Comparison of ENCODE assay signal across 12 cellular contexts in the genomic region with DNA sequence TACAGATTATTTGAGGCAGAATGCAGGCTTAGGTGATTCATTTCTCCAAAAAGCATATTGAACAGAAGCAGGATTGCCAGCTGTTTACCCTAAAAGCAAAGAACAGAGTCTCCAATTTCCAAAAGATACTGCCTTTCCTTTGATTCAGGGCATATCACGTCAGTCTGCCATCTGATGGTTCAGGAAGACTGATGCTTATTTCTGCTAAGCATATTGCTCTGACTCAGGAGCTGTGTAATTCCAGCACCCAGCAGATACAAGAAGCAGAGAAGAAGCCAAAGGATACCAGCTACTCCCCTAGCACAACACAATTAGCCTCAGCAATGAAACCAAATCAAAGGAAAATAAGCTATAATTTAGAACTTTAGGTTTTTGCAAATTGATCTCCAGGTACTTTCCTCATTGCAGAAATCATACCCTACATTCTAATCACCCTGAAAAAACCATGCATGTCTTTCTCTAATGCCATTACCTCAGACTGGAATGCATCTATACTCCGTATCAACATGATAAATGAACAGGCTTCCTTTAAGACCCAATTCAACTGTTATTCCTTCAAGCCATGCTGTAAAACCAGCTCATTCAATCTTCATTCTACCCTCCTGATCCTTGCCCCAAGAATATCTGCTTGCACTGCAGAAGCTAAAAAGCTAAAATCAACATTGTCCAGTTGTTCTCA. TPM values are rescaled to one million over a fixed set of nuclear protein-coding genes. Genes with fewer than 3 reads are reported as not detected.
DNase-seq lines count a peak whose midpoint lies in the region; ATAC-seq and TF ChIP-seq lines count a peak whose summit lies in the region.
"Had no signal": no experiment of that assay in that cellular context is flagged by ENCODE, and none has a peak within 500 bp of the region (broad histone marks: within the 10 kb centered on the region; RNA-seq: fewer than 3 reads in every experiment).

No MANE protein-coding gene starts in this region.

- H3K36me3 ChIP-seq in neutrophil: no peaks in the 10 kb centered on the region

- 50 to 62% methylated on average over 2 of the region's 2 CpGs for WGBS in lower leg skin, 2 donors

- H3K27ac ChIP-seq in dorsolateral prefrontal cortex (peak overlapping the region in 56 of 59 donors; percentile 2 to 86 (median 62)), neutrophil (peak overlapping the region; percentile 6)
- H3K27ac ChIP-seq: 22Rv1 had no signal

- no peaks in the 10 kb centered on the region for H3K9me3 ChIP-seq in neutrophil

- H3K4me3 ChIP-seq in dorsolateral prefrontal cortex: peak overlapping the region in 1 of 59 donors; percentile 6
- no peak overlapping the region for H3K4me3 ChIP-seq in neutrophil (ENCODE audit: low read depth in 1 of 2, low read length in 1 of 2)
- no peak overlapping the region for H3K4me3 ChIP-seq in lower leg skin (ENCODE audit: low read depth, poor library complexity, severe bottlenecking)

- DNase-seq in DMS 273 (lab: John Stamatoyannopoulos, UW; ENCODE audit: unreplicated experiment) (peak; percentile 41), DMS 273 treated with DMSO at 0.1 percent for 48 hours (lab: John Stamatoyannopoulos, UW) (no peak), NAMALWA (ENCODE audit: low spot score) (peak; percentile 43), dorsolateral prefrontal cortex (no peak), lower leg skin (ENCODE audit: low spot score in 2 of 2) (no peak), GM13976 (ENCODE audit: low spot score) (no peak)
- DNase-seq: activated gamma-delta T cell, NCI-H510A treated with DMSO at 0.1 percent for 48 hours had no signal

- no peak for ATAC-seq in GM21526 (IDR thresholded peaks at IDR 0.05; ENCODE audit: low FRiP score, unreplicated experiment)
- ATAC-seq: sciatic nerve had no signal

- H3K27me3 ChIP-seq in dorsolateral prefrontal cortex (no peaks in the 10 kb centered on the region), neutrophil (no peaks in the 10 kb centered on the region)

- in situ Hi-C loops in GM13976 (cut with MboI; ENCODE audit: low sequenced_read_pairs, unreplicated experiment): no loop called here

- TF ChIP-seq CTCF in dorsolateral prefrontal cortex (IDR thresholded peaks at IDR 0.05 in 54 of 56, conservative IDR thresholded peaks at IDR 0.05 in 2 of 56; ENCODE audit: low read depth in 1 of 56, partially characterized antibody in 56 of 56) (no peak), neutrophil (IDR thresholded peaks at IDR 0.05) (no peak), lower leg skin (IDR thresholded peaks at IDR 0.05) (no peak), GM13976 (IDR thresholded peaks at IDR 0.05; ENCODE audit: borderline replicate concordance, control extremely low read depth, extremely low read depth, insufficient read depth, missing control alignments) (no peak)

- intact Hi-C loops in dorsolateral prefrontal cortex (cut with DNase I): no loop called here
- intact Hi-C loops in lower leg skin (cut with DNase I; ENCODE audit: low total_unique reads): no loop called here

- TF ChIP-seq POLR2A in lower leg skin (IDR thresholded peaks at IDR 0.05): no peak

- peaks cover 0 to 3% of the 10 kb centered on the region in 2 experiments for H3K4me1 ChIP-seq in neutrophil (ENCODE audit: control insufficient read depth in 1 of 2, insufficient read depth in 1 of 2, low read depth in 1 of 2, low read length in 1 of 2)

RNA-seq across cellular contexts. Expression of gene ABI1, which starts 55.1 kb away (rescaled TPM):
- total RNA-seq in dorsolateral prefrontal cortex (100 to 1,000 TPM in 2 of 120 experiments, 10 to 100 TPM in 118; 47.5 to 104 (median 81.1) TPM), lower leg skin (10 to 100 TPM; 59.6 to 78.5 (median 68.4) TPM)

Comparison
In these comparisons a context has a peak if more than half of its experiments do, and no peak if none do; other contexts are left out.
1. DNase-seq: peak in DMS 273 (single experiment) and NAMALWA (single experiment); none in DMS 273 treated with DMSO at 0.1 percent for 48 hours (single experiment), dorsolateral prefrontal cortex (0 of 10), lower leg skin (0 of 2) and GM13976 (single experiment).